Comparison of ENCODE assay signal across 10 cellular contexts in genomic region chr16:55780095-55780407, GRCh38. TPM values are rescaled to one million over a fixed set of nuclear protein-coding genes. Genes with fewer than 3 reads are reported as not detected.
A peak's percentile ranks its signal among the peaks of the same experiment; 100 is the strongest.
DNase-seq lines count a peak whose midpoint lies in the region; ATAC-seq and TF ChIP-seq lines count a peak whose summit lies in the region.
"Not testable (repeated sequence)": the region's sequence is repeated elsewhere in the genome, so short reads cannot be mapped to it uniquely, and the experiment has no call there.
"Had no signal": no experiment of that assay in that cellular context is flagged by ENCODE, and none has a peak within 500 bp of the region (broad histone marks: within the 10 kb centered on the region; RNA-seq: fewer than 3 reads in every experiment).

No MANE protein-coding gene starts in this region.

- H3K9me3 ChIP-seq in MG63, result not testable (repeated sequence)

- not testable (repeated sequence) for H3K79me1 ChIP-seq in mesendoderm (ENCODE audit: low read length)

- H3K4me3 ChIP-seq in MG63; fibroblast of mammary gland (ENCODE audit: control insufficient read depth, low read depth, low read length); mesendoderm (ENCODE audit: low read length): not testable (repeated sequence)

- H3K79me2 ChIP-seq in mesendoderm (ENCODE audit: control insufficient read depth, insufficient read depth, low read length), result not testable (repeated sequence)

- not testable (repeated sequence) for H2AK5ac ChIP-seq in mesendoderm (ENCODE audit: low read length)

- not testable (repeated sequence) for H2BK5ac ChIP-seq in mesendoderm (ENCODE audit: low read length)

- H3K18ac ChIP-seq in mesendoderm (ENCODE audit: low read length), result not testable (repeated sequence)

- not testable (repeated sequence) for TF ChIP-seq CTCF in fibroblast of mammary gland (conservative IDR thresholded peaks at IDR 0.05; ENCODE audit: control insufficient read depth, insufficient read depth, low read depth, low read length); glutamatergic neuron (IDR thresholded peaks at IDR 0.05; ENCODE audit: partially characterized antibody, unreplicated experiment)

- not testable (repeated sequence) for H4K8ac ChIP-seq in mesendoderm (ENCODE audit: low read depth, low read length)

- H3K27ac ChIP-seq in mesendoderm (ENCODE audit: low read depth, low read length), result not testable (repeated sequence)

- H3K27me3 ChIP-seq in MG63, result peaks cover 40% of the 10 kb centered on the region
- H3K27me3 ChIP-seq in mesendoderm (ENCODE audit: insufficient read depth, low read length, poor library complexity), result not testable (repeated sequence)

- not testable (repeated sequence) for H3K4me3 Mint-ChIP-seq in glutamatergic neuron (ENCODE audit: unreplicated experiment)

- H3K56ac ChIP-seq in mesendoderm (ENCODE audit: low read length), result not testable (repeated sequence)

- not testable (repeated sequence) for H3K36me3 ChIP-seq in MG63; mesendoderm (ENCODE audit: control insufficient read depth, insufficient read depth, low read length)

- H4K5ac ChIP-seq in mesendoderm (ENCODE audit: low read length), result not testable (repeated sequence)

- not testable (repeated sequence) for H3K23ac ChIP-seq in mesendoderm (ENCODE audit: low read length)

- DNase-seq in Daoy (ENCODE audit: low read depth), result peak; percentile 29
- peak; percentile 44 for DNase-seq in HT1080 (ENCODE audit: low read depth)
- DNase-seq in MG63, result peak; percentile 57
- DNase-seq in fibroblast of mammary gland (ENCODE audit: low read depth), result peak; percentile 21
- DNase-seq in glutamatergic neuron, left ventricle myocardium superior: not testable (repeated sequence)
- peak; percentile 59 for DNase-seq in mesendoderm

- no CpG with 5 or more reads among the region's 4 CpGs for WGBS in mesendoderm (ENCODE audit: extremely low coverage, insufficient coverage, low lambda C conversion rate)

- intact Hi-C loops in left ventricle myocardium superior (cut with micrococcal nuclease), result not testable (repeated sequence)

- not testable (repeated sequence) for H3K27me3 Mint-ChIP-seq in glutamatergic neuron (ENCODE audit: unreplicated experiment)

- not testable (repeated sequence) for H3K4ac ChIP-seq in mesendoderm (ENCODE audit: low read depth, low read length)

- not testable (repeated sequence) for H3K9me3 Mint-ChIP-seq in glutamatergic neuron (ENCODE audit: unreplicated experiment)

- not testable (repeated sequence) for H3K36me3 Mint-ChIP-seq in glutamatergic neuron (ENCODE audit: unreplicated experiment)

- H3K4me1 ChIP-seq in mesendoderm (ENCODE audit: control insufficient read depth, low read depth, low read length), result not testable (repeated sequence)

- not testable (repeated sequence) for H2BK15ac ChIP-seq in mesendoderm (replicated peaks; ENCODE audit: low read depth)

- peak; percentile 17 for ATAC-seq in left ventricle myocardium superior

- not testable (repeated sequence) for H3K4me1 Mint-ChIP-seq in glutamatergic neuron (ENCODE audit: low read depth, unreplicated experiment)

- H3K4me2 ChIP-seq in mesendoderm (ENCODE audit: low read length), result not testable (repeated sequence)

- not testable (repeated sequence) for H2BK120ac ChIP-seq in mesendoderm (ENCODE audit: low read depth, low read length)

- H3K27ac Mint-ChIP-seq in glutamatergic neuron (ENCODE audit: unreplicated experiment), result peak overlapping the region; percentile 65

- H3K9ac ChIP-seq in mesendoderm (ENCODE audit: low read length), result not testable (repeated sequence)

RNA-seq across cellular contexts. Expression of gene CES1, which starts 52.8 kb away (rescaled TPM):
- total RNA-seq in Daoy (2014; rRNA removed; shearing (Covaris generic)), result 0.17 and 9.0 TPM in 2 replicates
- total RNA-seq in HT1080 (2014; rRNA removed; shearing (Covaris generic)), result 2.7 and 4.8 TPM in 2 replicates
- 7.1 and 12.8 TPM in 2 replicates for polyA plus RNA-seq in HT1080 (2015; cell fraction: cytosol; rRNA removed)
- polyA plus RNA-seq in HT1080 (2015; cell fraction: nucleus; rRNA removed), result 2.0 and 6.2 TPM in 2 replicates
- total RNA-seq in MG63 (2014; rRNA removed; shearing (Covaris generic); ENCODE audit: low replicate concordance), result 0.56 TPM in 1 of 2 replicates, not detected in the other
- total RNA-seq in glutamatergic neuron (ENCODE audit: unreplicated experiment) (not detected), left ventricle myocardium superior (30.3 TPM)
- 1.4 TPM for polyA plus RNA-seq in mesendoderm (2013, experiment 1 of 2)
- polyA plus RNA-seq in mesendoderm (2013, experiment 2 of 2), result 1.3 TPM
- total RNA-seq: A172; CD8-positive, alpha-beta T cell; G401 had no signal
